8 cellular contexts compared by ENCODE assay signal in the genomic region with DNA sequence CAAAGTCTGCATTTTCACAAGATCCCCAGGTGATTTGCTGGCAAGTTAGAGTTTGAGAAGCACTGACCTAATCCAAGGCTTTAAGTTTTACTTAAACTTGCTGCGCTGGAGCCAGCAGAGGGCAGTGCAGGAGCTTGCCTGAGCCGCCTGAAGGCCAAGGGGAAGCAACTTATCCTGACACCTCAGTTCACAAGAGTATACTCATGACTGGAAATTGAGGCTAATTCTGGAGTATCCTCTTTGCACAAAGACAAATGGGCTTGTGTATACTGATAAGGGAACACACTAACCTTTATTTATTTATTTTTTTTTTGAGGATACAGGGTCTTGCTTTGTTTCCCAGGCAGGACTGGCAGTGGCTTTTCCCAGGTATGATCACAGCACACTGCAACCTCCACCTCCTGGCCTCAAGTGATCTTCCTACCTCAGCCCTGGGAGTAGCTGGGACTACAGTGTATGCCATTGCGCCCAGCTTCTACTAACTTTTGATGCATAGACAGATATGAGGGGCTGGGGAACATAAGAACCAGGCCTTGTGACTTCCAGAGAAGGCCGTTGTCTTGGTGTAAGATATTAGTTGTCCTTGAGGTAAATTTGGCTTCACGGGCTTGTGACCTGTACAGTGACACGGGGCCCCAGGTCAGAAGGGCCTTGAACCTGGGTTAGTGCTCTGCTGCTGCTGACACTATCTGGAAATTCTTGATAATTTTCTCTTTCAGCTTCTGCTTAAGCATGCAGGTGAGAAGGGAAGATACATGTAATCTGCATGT. TPM values are rescaled to one million over a fixed set of nuclear protein-coding genes. Genes with fewer than 3 reads are reported as not detected.
A peak's percentile ranks its signal among the peaks of the same experiment; 100 is the strongest.
DNase-seq lines count a peak whose midpoint lies in the region; ATAC-seq and TF ChIP-seq lines count a peak whose summit lies in the region.

No MANE protein-coding gene starts in this region.

- no peaks in the 10 kb centered on the region for H3K79me2 ChIP-seq in OCI-LY7 (ENCODE audit: insufficient read depth, low read depth, low read length)

- no peaks in the 10 kb centered on the region for H3K9me3 Mint-ChIP-seq in activated T-cell treated with anti-CD3 and anti-CD28 coated beads, Interleukin-2, amount 50 U/mL, for 4 hours
- no peaks in the 10 kb centered on the region for H3K9me3 Mint-ChIP-seq in neural crest cell

- CTCF ChIA-PET in OCI-LY7 (lab: Charles Lee; ENCODE audit: unreplicated experiment), result interaction anchor here (0.6 to 3.9 kb wide), 20 partner anchors 10 to 279 kb away, joined by 3 to 16 read pairs (median 4); partner anchors contain the start of genes CD48 and ITLN2

- TF ChIP-seq CTCF in AG09309 (IDR thresholded peaks at IDR 0.05; ENCODE audit: control insufficient read depth, insufficient read depth, low read depth, low read length, missing control alignments), result peak; percentile 90
- peak; percentile 99 for TF ChIP-seq CTCF in OCI-LY7 (conservative IDR thresholded peaks at IDR 0.05; ENCODE audit: low read length)
- peak; percentile 84 for TF ChIP-seq CTCF in neural crest cell (conservative IDR thresholded peaks at IDR 0.05)

- H3K27ac ChIP-seq in OCI-LY7 (ENCODE audit: low read depth, low read length, poor library complexity, severe bottlenecking), result peak overlapping the region; percentile 93
- H3K27ac ChIP-seq in substantia nigra (ENCODE audit: low read depth, low read length, poor library complexity, severe bottlenecking), result no peak overlapping the region

- ATAC-seq in GM18519 (IDR thresholded peaks at IDR 0.05; ENCODE audit: low FRiP score, unreplicated experiment), result peak; percentile 43
- ATAC-seq in HG03442 (IDR thresholded peaks at IDR 0.05; ENCODE audit: unreplicated experiment), result peak; percentile 53
- ATAC-seq in activated T-cell treated with anti-CD3 and anti-CD28 coated beads, Interleukin-2, amount 50 U/mL, for 4 hours, result peak; percentile 60 to 64

- DNase-seq in AG09309 (ENCODE audit: low read depth), result peak; percentile 23
- DNase-seq in OCI-LY7 (ENCODE audit: low spot score), result peak; percentile 90
- DNase-seq in activated T-cell treated with anti-CD3 and anti-CD28 coated beads, Interleukin-2, amount 50 U/mL, for 4 hours, result peak; percentile 75
- DNase-seq in fibroblast of gingiva (ENCODE audit: low read depth), result peak; percentile 21
- DNase-seq in neural crest cell (ENCODE audit: low read depth, low spot score), result peak; percentile 58
- peak in 34 of 49 donors; percentile 1 to 68 (median 30) for DNase-seq in substantia nigra (lab: John Stamatoyannopoulos, UW)

- H3K27me3 Mint-ChIP-seq in activated T-cell treated with anti-CD3 and anti-CD28 coated beads, Interleukin-2, amount 50 U/mL, for 4 hours (ENCODE audit: low read depth), result no peaks in the 10 kb centered on the region
- H3K27me3 Mint-ChIP-seq in neural crest cell (ENCODE audit: low read depth), result peaks cover 15% of the 10 kb centered on the region

- BruUV-seq in OCI-LY7 (replicated peaks; lab: Mats Ljungman, UMichigan), result no TSS peak

- H3K4me2 ChIP-seq in OCI-LY7 (ENCODE audit: low read length), result peak overlapping the region; percentile 82

- H3K36me3 ChIP-seq in OCI-LY7 (ENCODE audit: insufficient read depth, low read length), result peaks cover 45% of the 10 kb centered on the region

- peaks cover 34% of the 10 kb centered on the region for H3K36me3 Mint-ChIP-seq in activated T-cell treated with anti-CD3 and anti-CD28 coated beads, Interleukin-2, amount 50 U/mL, for 4 hours (ENCODE audit: insufficient read depth)
- H3K36me3 Mint-ChIP-seq in neural crest cell (ENCODE audit: low read depth), result no peaks in the 10 kb centered on the region

- H3K9me3 ChIP-seq in OCI-LY7 (ENCODE audit: low read length), result no peaks in the 10 kb centered on the region; the same call in 1 of the 2 replicates

- H3K27ac Mint-ChIP-seq in neural crest cell (ENCODE audit: unreplicated experiment), result no peak overlapping the region

- peak overlapping the region; percentile 33 for H3K4me3 Mint-ChIP-seq in activated T-cell treated with anti-CD3 and anti-CD28 coated beads, Interleukin-2, amount 50 U/mL, for 4 hours
- no peak overlapping the region for H3K4me3 Mint-ChIP-seq in neural crest cell

- no peaks in the 10 kb centered on the region for H4K20me1 ChIP-seq in OCI-LY7 (ENCODE audit: insufficient read depth, low read length)

- intact Hi-C loops in OCI-LY7 (cut with micrococcal nuclease; ENCODE audit: unreplicated experiment), result loop anchor here (1.0 to 2.0 kb wide), 3 partner anchors 69 to 104 kb away; no protein-coding TSS in a partner anchor

- H3K9me2 ChIP-seq in OCI-LY7 (ENCODE audit: insufficient read depth, low read length), result no peaks in the 10 kb centered on the region

- H3K4me1 ChIP-seq in OCI-LY7 (ENCODE audit: insufficient read depth, low read length, poor library complexity, severe bottlenecking), result peaks cover 57% of the 10 kb centered on the region

- no peak overlapping the region for H2AFZ ChIP-seq in OCI-LY7 (ENCODE audit: low read length)

- POLR2A ChIA-PET in OCI-LY7 (lab: Charles Lee), result interaction anchor here (0.5 to 2.1 kb wide), 19 partner anchors 8 to 247 kb away, joined by 3 to 10 read pairs (median 5); partner anchors contain the start of gene SLAMF1

- H3K4me3 ChIP-seq in AG09309 (ENCODE audit: control insufficient read depth, low read depth, low read length) (no peak overlapping the region), OCI-LY7 (ENCODE audit: low read depth, low read length, poor library complexity, severe bottlenecking) (peak overlapping the region; percentile 51)

- H3K4me1 Mint-ChIP-seq in activated T-cell treated with anti-CD3 and anti-CD28 coated beads, Interleukin-2, amount 50 U/mL, for 4 hours (ENCODE audit: low read depth), result peaks cover 18% of the 10 kb centered on the region
- no peaks in the 10 kb centered on the region for H3K4me1 Mint-ChIP-seq in neural crest cell

RNA-seq across cellular contexts. Expression of gene SLAMF1, which starts 29.0 kb away (rescaled TPM):
- 0.32 and 0.36 TPM in 2 replicates for total RNA-seq in OCI-LY7 (2014; rRNA removed; shearing (Covaris generic))
- 0.42 and 0.72 TPM in 2 replicates for total RNA-seq in OCI-LY7 (2022)
- total RNA-seq in activated T-cell treated with anti-CD3 and anti-CD28 coated beads, Interleukin-2, amount 50 U/mL, for 4 hours, result 100 to 1,000 TPM in 1 of 3 donors, 10 to 100 TPM in 2; 69.2 to 138 (median 96.6) TPM
- not detected in 2 replicates for total RNA-seq in neural crest cell

RNA-seq across cellular contexts. Expression of gene CD48, which starts 35.8 kb away (rescaled TPM):
- total RNA-seq in OCI-LY7 (2014; rRNA removed; shearing (Covaris generic)), result 131 and 150 TPM in 2 replicates
- total RNA-seq in OCI-LY7 (2022) (131 and 149 TPM in 2 replicates), neural crest cell (not detected in 2 replicates)
- 100 to 1,000 TPM; 313 to 347 (median 336) TPM for total RNA-seq in activated T-cell treated with anti-CD3 and anti-CD28 coated beads, Interleukin-2, amount 50 U/mL, for 4 hours

Comparison
In these comparisons a context has a peak if more than half of its experiments do, and no peak if none do; other contexts are left out.
1. DNase-seq: peak in every context shown above with its lines; median percentile 90 in OCI-LY7; 75 in activated T-cell treated with anti-CD3 and anti-CD28 coated beads, Interleukin-2, amount 50 U/mL, for 4 hours; 58 in neural crest cell; 30 in substantia nigra; 23 in AG09309; 21 in fibroblast of gingiva.
2. RNA of gene SLAMF1, which starts 29.0 kb away (total RNA-seq): 69.2 to 138 TPM in activated T-cell treated with anti-CD3 and anti-CD28 coated beads, Interleukin-2, amount 50 U/mL, for 4 hours; 0.32 to 0.72 TPM in OCI-LY7 and not detected in neural crest cell; every median in the first group is over 10 times any median in the second.
3. RNA of gene CD48, which starts 35.8 kb away (total RNA-seq): 313 to 347 TPM in activated T-cell treated with anti-CD3 and anti-CD28 coated beads, Interleukin-2, amount 50 U/mL, for 4 hours and 131 to 150 TPM in OCI-LY7; not detected in neural crest cell; every median in the first group is over 100 times any median in the second.
4. Peak in every context shown above with its lines, with median percentiles within 50 percentile points of each other: CTCF ChIP-seq and ATAC-seq.